Comparison of ENCODE assay signal across 17 cellular contexts in the genomic region with DNA sequence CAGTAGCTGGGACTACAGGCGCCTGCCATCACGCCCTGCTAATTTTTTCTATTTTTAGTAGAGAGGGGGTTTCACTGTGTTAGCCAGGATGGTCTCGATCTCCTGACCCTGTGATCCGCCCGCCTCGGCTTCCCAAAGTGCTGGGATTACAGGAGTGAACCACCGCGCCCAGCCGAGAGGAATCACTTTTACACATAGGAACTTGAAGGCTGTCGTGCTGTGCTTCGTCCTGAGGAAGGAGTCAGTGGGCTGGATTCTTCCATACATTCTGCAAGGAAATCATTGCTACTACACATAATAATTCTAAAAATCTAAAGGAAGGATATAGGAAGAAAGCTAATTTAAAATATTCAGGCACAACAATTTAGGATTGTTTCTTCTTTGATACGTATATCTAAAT. TPM values are rescaled to one million over a fixed set of nuclear protein-coding genes. Genes with fewer than 3 reads are reported as not detected.
"Had no signal": no experiment of that assay in that cellular context is flagged by ENCODE, and none has a peak within 500 bp of the region (broad histone marks: within the 10 kb centered on the region; RNA-seq: fewer than 3 reads in every experiment).

No MANE protein-coding gene starts in this region.

- H3K4me2 ChIP-seq: neural progenitor cell had no signal

- H3K4me1 Mint-ChIP-seq: neural progenitor cell had no signal

- H3K79me2 ChIP-seq: hepatocyte had no signal

- H2AFZ ChIP-seq: hepatocyte, neural progenitor cell had no signal

- H3K9ac ChIP-seq: neural progenitor cell had no signal

- H3K36me3 Mint-ChIP-seq: natural killer cell treated with Interleukin-12 subunit alpha and Interleukin-12 subunit beta and Interleukin-15 and Interleukin-18, amount 100 ng/mL, for 72 hours; neural progenitor cell had no signal

- H3K27ac ChIP-seq: colonic mucosa, esophagus squamous epithelium, hepatocyte, neural progenitor cell, ovary, right atrium auricular region, sigmoid colon, skin epidermis had no signal

- H3K9me3 ChIP-seq: colonic mucosa, esophagus squamous epithelium, ovary, right atrium auricular region had no signal

- H3K4me1 ChIP-seq: colonic mucosa, esophagus squamous epithelium, neural progenitor cell, right atrium auricular region, sigmoid colon had no signal

- ATAC-seq: natural killer cell treated with Interleukin-12 subunit alpha and Interleukin-12 subunit beta and Interleukin-15 and Interleukin-18, amount 100 ng/mL, for 72 hours had no signal

- H3K36me3 ChIP-seq: colonic mucosa, esophagus squamous epithelium, neural progenitor cell, ovary, right atrium auricular region, sigmoid colon had no signal

- H3K27me3 ChIP-seq: colonic mucosa, hepatocyte, neural progenitor cell, ovary, right atrium auricular region, sigmoid colon had no signal

- H3K9me3 Mint-ChIP-seq: natural killer cell treated with Interleukin-12 subunit alpha and Interleukin-12 subunit beta and Interleukin-15 and Interleukin-18, amount 100 ng/mL, for 72 hours; neural progenitor cell had no signal

- DNase-seq: colonic mucosa; esophagus squamous epithelium; islet precursor cell; mammary epithelial cell; ovary; sigmoid colon; stimulated activated naive CD4-positive, alpha-beta T cell treated with Interleukin-2 at 50 U/mL for 16 hours had no signal

- H3K4me3 ChIP-seq: colonic mucosa, esophagus squamous epithelium, hepatocyte, neural progenitor cell, ovary, right atrium auricular region, sigmoid colon, skin epidermis had no signal

- H3K4me3 Mint-ChIP-seq: neural progenitor cell had no signal

RNA-seq across cellular contexts. Expression of a gene that starts 48.8 kb away (rescaled TPM):
- total RNA-seq: colonic mucosa; dermis blood vessel endothelial cell; epithelial cell of proximal tubule; esophagus squamous epithelium; hepatocyte; left lobe of liver; natural killer cell treated with Interleukin-12 subunit alpha and Interleukin-12 subunit beta and Interleukin-15 and Interleukin-18, amount 100 ng/mL, for 72 hours; posterior vena cava; right atrium auricular region; sigmoid colon had no signal
- polyA plus RNA-seq: hepatocyte, mammary epithelial cell, sigmoid colon, urinary bladder had no signal
